Comparison of ENCODE assay signal across 2 cellular contexts in the genomic region with DNA sequence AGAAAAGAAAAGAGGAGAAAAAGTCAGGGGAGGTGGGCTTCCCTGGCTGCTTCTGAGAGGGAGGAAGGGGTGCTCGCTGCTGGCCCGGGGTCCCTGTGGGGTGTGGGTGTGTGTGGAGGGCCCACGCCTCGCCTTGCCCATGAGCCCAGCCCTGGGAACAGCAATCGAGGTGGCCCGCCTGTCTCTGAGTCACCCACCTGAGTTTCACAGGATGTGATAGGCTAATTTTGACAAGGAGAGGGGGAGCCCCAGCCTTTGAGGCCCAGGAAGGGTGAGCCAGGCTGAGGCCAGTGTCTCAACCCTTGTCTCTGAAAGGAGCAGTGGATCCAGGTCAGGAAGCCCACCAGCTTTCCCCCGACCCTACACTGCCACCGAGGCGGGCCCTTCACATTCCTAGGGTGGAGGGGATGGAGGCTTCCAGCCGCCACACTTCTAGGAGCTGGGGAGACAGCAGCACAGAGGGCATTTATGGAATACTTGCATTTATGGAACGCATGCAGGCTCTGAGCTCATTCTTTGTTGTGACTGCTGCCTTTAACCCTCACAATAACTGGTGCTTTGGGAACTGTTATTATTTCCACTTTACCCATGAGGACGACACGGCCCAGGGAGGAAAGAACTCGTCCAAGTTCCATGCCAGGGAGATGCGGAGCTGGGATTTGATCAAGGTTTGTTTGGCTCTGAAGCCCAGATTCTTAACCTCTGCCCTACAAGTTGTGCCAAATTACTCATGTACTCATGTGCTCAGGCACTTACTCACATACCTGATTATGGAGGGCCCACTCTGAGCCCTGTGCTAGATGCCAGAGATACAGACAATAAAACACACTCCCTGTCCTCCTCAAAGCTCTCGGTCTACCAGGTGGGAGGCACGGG.
TF ChIP-seq lines count a peak whose summit lies in the region.

No MANE protein-coding gene starts in this region.

TF ChIP-seq in SK-N-SH treated with all-trans-retinoic acid at 6 μM for 48 hours, 23 proteins besides CTCF, POLR2A, EP300 and RAD21 (continued from another document):
- TF ChIP-seq ZNF8 (CRISPR knock-in tag; IDR thresholded peaks at IDR 0.05) (no peak), TCF4 (CRISPR knock-in tag; IDR thresholded peaks at IDR 0.05; ENCODE audit: borderline replicate concordance) (no peak), RARB (CRISPR knock-in tag; IDR thresholded peaks at IDR 0.05) (no peak), ZFP30 (CRISPR knock-in tag; IDR thresholded peaks at IDR 0.05) (no peak), BACH2 (CRISPR knock-in tag; IDR thresholded peaks at IDR 0.05; ENCODE audit: borderline replicate concordance) (no peak), ZFP3 (CRISPR knock-in tag; IDR thresholded peaks at IDR 0.05) (no peak), ARNTL (CRISPR knock-in tag; IDR thresholded peaks at IDR 0.05; ENCODE audit: borderline replicate concordance, low read depth) (no peak), PPARA (CRISPR knock-in tag; IDR thresholded peaks at IDR 0.05; ENCODE audit: borderline replicate concordance) (no peak), GLIS3 (CRISPR knock-in tag; IDR thresholded peaks at IDR 0.05) (no peak), ZNF70 (CRISPR knock-in tag; IDR thresholded peaks at IDR 0.05) (no peak)
- TF ChIP-seq, protein P1, sequence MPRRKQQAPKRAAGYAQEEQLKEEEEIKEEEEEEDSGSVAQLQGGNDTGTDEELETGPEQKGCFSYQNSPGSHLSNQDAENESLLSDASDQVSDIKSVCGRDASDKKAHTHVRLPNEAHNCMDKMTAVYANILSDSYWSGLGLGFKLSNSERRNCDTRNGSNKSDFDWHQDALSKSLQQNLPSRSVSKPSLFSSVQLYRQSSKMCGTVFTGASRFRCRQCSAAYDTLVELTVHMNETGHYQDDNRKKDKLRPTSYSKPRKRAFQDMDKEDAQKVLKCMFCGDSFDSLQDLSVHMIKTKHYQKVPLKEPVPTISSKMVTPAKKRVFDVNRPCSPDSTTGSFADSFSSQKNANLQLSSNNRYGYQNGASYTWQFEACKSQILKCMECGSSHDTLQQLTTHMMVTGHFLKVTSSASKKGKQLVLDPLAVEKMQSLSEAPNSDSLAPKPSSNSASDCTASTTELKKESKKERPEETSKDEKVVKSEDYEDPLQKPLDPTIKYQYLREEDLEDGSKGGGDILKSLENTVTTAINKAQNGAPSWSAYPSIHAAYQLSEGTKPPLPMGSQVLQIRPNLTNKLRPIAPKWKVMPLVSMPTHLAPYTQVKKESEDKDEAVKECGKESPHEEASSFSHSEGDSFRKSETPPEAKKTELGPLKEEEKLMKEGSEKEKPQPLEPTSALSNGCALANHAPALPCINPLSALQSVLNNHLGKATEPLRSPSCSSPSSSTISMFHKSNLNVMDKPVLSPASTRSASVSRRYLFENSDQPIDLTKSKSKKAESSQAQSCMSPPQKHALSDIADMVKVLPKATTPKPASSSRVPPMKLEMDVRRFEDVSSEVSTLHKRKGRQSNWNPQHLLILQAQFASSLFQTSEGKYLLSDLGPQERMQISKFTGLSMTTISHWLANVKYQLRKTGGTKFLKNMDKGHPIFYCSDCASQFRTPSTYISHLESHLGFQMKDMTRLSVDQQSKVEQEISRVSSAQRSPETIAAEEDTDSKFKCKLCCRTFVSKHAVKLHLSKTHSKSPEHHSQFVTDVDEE (CRISPR knock-in tag; IDR thresholded peaks at IDR 0.05), result no peak
- TF ChIP-seq, protein P2, sequence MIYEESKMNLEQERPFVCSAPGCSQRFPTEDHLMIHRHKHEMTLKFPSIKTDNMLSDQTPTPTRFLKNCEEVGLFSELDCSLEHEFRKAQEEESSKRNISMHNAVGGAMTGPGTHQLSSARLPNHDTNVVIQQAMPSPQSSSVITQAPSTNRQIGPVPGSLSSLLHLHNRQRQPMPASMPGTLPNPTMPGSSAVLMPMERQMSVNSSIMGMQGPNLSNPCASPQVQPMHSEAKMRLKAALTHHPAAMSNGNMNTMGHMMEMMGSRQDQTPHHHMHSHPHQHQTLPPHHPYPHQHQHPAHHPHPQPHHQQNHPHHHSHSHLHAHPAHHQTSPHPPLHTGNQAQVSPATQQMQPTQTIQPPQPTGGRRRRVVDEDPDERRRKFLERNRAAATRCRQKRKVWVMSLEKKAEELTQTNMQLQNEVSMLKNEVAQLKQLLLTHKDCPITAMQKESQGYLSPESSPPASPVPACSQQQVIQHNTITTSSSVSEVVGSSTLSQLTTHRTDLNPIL (CRISPR knock-in tag; IDR thresholded peaks at IDR 0.05; ENCODE audit: low read depth), result no peak
- TF ChIP-seq, protein P3, sequence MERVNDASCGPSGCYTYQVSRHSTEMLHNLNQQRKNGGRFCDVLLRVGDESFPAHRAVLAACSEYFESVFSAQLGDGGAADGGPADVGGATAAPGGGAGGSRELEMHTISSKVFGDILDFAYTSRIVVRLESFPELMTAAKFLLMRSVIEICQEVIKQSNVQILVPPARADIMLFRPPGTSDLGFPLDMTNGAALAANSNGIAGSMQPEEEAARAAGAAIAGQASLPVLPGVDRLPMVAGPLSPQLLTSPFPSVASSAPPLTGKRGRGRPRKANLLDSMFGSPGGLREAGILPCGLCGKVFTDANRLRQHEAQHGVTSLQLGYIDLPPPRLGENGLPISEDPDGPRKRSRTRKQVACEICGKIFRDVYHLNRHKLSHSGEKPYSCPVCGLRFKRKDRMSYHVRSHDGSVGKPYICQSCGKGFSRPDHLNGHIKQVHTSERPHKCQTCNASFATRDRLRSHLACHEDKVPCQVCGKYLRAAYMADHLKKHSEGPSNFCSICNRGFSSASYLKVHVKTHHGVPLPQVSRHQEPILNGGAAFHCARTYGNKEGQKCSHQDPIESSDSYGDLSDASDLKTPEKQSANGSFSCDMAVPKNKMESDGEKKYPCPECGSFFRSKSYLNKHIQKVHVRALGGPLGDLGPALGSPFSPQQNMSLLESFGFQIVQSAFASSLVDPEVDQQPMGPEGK (CRISPR knock-in tag; IDR thresholded peaks at IDR 0.05; ENCODE audit: borderline replicate concordance), result no peak

TF ChIP-seq in SK-N-SH, 30 proteins besides CTCF, POLR2A, EP300 and RAD21 (continued from another document):
- TF ChIP-seq, protein P4, sequence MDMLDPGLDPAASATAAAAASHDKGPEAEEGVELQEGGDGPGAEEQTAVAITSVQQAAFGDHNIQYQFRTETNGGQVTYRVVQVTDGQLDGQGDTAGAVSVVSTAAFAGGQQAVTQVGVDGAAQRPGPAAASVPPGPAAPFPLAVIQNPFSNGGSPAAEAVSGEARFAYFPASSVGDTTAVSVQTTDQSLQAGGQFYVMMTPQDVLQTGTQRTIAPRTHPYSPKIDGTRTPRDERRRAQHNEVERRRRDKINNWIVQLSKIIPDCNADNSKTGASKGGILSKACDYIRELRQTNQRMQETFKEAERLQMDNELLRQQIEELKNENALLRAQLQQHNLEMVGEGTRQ (IDR thresholded peaks at IDR 0.05; ENCODE audit: borderline replicate concordance, low read depth, low read length), result no peak
- TF ChIP-seq, protein P5, sequence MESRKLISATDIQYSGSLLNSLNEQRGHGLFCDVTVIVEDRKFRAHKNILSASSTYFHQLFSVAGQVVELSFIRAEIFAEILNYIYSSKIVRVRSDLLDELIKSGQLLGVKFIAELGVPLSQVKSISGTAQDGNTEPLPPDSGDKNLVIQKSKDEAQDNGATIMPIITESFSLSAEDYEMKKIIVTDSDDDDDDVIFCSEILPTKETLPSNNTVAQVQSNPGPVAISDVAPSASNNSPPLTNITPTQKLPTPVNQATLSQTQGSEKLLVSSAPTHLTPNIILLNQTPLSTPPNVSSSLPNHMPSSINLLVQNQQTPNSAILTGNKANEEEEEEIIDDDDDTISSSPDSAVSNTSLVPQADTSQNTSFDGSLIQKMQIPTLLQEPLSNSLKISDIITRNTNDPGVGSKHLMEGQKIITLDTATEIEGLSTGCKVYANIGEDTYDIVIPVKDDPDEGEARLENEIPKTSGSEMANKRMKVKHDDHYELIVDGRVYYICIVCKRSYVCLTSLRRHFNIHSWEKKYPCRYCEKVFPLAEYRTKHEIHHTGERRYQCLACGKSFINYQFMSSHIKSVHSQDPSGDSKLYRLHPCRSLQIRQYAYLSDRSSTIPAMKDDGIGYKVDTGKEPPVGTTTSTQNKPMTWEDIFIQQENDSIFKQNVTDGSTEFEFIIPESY (IDR thresholded peaks at IDR 0.05; ENCODE audit: borderline replicate concordance, low read depth), result no peak
- TF ChIP-seq YY1 (IDR thresholded peaks at IDR 0.05; ENCODE audit: low read depth) (no peak), SMC3 (IDR thresholded peaks at IDR 0.05; ENCODE audit: low read depth, low read length) (no peak), RFX5 (IDR thresholded peaks at IDR 0.05; ENCODE audit: low read length) (no peak), TAF1 (IDR thresholded peaks at IDR 0.05; ENCODE audit: borderline replicate concordance, low read depth, low read length) (no peak), RXRA (IDR thresholded peaks at IDR 0.05; ENCODE audit: borderline replicate concordance, low read depth) (no peak), CHD2 (IDR thresholded peaks at IDR 0.05; ENCODE audit: low read length, partially characterized antibody) (no peak), RCOR1 (IDR thresholded peaks at IDR 0.05; ENCODE audit: low read length) (no peak), NFIC (IDR thresholded peaks at IDR 0.05; ENCODE audit: borderline replicate concordance) (no peak)
- TF ChIP-seq, protein P6, sequence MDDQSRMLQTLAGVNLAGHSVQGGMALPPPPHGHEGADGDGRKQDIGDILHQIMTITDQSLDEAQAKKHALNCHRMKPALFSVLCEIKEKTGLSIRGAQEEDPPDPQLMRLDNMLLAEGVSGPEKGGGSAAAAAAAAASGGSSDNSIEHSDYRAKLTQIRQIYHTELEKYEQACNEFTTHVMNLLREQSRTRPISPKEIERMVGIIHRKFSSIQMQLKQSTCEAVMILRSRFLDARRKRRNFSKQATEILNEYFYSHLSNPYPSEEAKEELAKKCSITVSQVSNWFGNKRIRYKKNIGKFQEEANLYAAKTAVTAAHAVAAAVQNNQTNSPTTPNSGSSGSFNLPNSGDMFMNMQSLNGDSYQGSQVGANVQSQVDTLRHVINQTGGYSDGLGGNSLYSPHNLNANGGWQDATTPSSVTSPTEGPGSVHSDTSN (IDR thresholded peaks at IDR 0.05), result no peak
- TF ChIP-seq, protein P7, sequence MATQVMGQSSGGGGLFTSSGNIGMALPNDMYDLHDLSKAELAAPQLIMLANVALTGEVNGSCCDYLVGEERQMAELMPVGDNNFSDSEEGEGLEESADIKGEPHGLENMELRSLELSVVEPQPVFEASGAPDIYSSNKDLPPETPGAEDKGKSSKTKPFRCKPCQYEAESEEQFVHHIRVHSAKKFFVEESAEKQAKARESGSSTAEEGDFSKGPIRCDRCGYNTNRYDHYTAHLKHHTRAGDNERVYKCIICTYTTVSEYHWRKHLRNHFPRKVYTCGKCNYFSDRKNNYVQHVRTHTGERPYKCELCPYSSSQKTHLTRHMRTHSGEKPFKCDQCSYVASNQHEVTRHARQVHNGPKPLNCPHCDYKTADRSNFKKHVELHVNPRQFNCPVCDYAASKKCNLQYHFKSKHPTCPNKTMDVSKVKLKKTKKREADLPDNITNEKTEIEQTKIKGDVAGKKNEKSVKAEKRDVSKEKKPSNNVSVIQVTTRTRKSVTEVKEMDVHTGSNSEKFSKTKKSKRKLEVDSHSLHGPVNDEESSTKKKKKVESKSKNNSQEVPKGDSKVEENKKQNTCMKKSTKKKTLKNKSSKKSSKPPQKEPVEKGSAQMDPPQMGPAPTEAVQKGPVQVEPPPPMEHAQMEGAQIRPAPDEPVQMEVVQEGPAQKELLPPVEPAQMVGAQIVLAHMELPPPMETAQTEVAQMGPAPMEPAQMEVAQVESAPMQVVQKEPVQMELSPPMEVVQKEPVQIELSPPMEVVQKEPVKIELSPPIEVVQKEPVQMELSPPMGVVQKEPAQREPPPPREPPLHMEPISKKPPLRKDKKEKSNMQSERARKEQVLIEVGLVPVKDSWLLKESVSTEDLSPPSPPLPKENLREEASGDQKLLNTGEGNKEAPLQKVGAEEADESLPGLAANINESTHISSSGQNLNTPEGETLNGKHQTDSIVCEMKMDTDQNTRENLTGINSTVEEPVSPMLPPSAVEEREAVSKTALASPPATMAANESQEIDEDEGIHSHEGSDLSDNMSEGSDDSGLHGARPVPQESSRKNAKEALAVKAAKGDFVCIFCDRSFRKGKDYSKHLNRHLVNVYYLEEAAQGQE (IDR thresholded peaks at IDR 0.05; ENCODE audit: low read depth, low read length), result no peak
- TF ChIP-seq, protein P8, sequence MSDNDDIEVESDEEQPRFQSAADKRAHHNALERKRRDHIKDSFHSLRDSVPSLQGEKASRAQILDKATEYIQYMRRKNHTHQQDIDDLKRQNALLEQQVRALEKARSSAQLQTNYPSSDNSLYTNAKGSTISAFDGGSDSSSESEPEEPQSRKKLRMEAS (IDR thresholded peaks at IDR 0.05; ENCODE audit: low read depth), result no peak
